In the genomic region with DNA sequence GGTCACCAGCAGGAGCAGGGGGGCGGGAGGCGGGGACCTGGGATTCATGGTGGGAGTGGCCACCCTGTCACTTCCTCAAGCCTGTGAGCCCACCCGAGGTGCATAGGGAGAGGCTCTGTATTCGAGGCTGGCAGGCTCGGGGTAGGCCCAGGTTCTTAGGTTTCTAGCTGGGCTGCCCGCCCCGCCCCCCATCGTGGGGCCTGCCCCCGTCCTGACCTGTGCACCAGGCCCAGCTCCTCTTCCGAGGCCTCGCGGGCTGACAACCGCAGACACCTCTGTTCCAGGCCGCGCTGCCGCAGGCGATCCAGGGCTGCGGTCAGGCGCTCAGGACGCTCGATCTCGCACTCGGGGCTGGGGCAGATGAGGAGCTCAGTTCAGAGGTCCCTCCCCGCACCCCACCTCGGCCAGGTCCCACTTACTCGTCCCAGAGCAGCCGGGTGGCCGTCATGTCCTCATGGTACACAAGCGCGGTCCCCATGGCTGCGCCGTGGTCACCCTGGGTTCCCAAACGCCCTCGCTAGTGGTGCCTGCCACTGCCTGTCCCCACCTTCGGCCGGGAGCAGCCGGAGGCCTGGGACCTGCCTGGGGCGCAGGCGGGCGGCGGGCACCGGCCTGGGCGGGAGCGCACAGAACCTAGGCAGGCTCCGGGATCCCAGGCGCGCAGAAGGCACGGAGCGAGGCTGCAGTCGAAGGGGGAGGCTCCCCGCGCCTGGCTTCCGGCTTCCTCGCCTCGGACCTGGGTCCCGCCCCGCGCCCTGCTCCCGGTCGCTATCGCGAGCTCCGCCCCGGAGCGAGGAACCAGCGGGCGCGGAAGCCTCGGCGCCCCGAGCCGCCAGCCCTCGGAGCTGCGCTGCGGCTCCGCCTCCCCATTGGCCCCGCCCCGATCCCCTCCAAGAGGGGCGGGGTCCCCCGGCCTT, we compare ENCODE assay signal across 8 cellular contexts. TPM values are rescaled to one million over a fixed set of nuclear protein-coding genes. Genes with fewer than 3 reads are reported as not detected.
DNase-seq lines count a peak whose midpoint lies in the region; ATAC-seq, FAIRE-seq and TF ChIP-seq lines count a peak whose summit lies in the region.

HDAC10 (minus strand) TSS at position 711 of the 917 bp plus-strand sequence; CDS start at position 478, 233 bp downstream.

- H3K9me3 ChIP-seq in SJSA1 (replicated peaks) (0 out of 2 replicates have a peak, but pooled peaks cover 2% of the 10 kb centered on the region), pancreas (no peaks in the 10 kb centered on the region)

- FAIRE-seq in pancreas (lab: Jason Lieb, UNC) = no peak

- peak within 1 kb of the TSS; percentile 87 for H3K4me3 Mint-ChIP-seq in type B pancreatic cell

- DNase-seq in AG20443 (ENCODE audit: low spot score) (peak; percentile 94), HT-29 (ENCODE audit: low spot score) (peak; percentile 75), SJSA1 (ENCODE audit: low read depth in 1 of 2, low spot score in 2 of 2) (peak; percentile 77 to 85), glomerular endothelial cell (ENCODE audit: extremely low read depth, low read depth, low spot score) (no peak), pancreas (peak in 5 of 6 donors; percentile 76 to 92 (median 82)), type B pancreatic cell (ENCODE audit: extremely low spot score, unreplicated experiment) (no peak)
- peak; percentile 82 for DNase-seq in activated naive CD4-positive, alpha-beta T cell treated with Interleukin-2 at 50 U/mL for 16 hours

- H3K9me3 Mint-ChIP-seq in type B pancreatic cell = no peaks in the 10 kb centered on the region

- peak within 1 kb of the TSS; percentile 10; the same call in 1 of the 2 replicates for H3K27ac ChIP-seq in SJSA1
- H3K27ac ChIP-seq in pancreas = peak within 1 kb of the TSS; percentile 20 to 75 (median 48)

- no peak for TF ChIP-seq CTCF in pancreas (IDR thresholded peaks at IDR 0.05)
- TF ChIP-seq CTCF in type B pancreatic cell (conservative IDR thresholded peaks at IDR 0.05) = no peak

- H3K27ac Mint-ChIP-seq in type B pancreatic cell = no peak within 1 kb of the TSS

- no peaks in the 10 kb centered on the region for H3K4me1 Mint-ChIP-seq in type B pancreatic cell (ENCODE audit: unreplicated experiment)

- H3K36me3 Mint-ChIP-seq in type B pancreatic cell = no peaks in the 10 kb centered on the region

- H3K4me1 ChIP-seq in SJSA1 (replicated peaks) = peaks cover 26% of the 10 kb centered on the region
- peaks cover 10 to 17% (median 12%) of the 10 kb centered on the region in 3 donors for H3K4me1 ChIP-seq in pancreas

- ATAC-seq in GM19035 (IDR thresholded peaks at IDR 0.05; ENCODE audit: unreplicated experiment) = peak; percentile 51
- ATAC-seq in pancreas = peak; percentile 81 to 87 (median 86)

- no peaks in the 10 kb centered on the region for H3K27me3 ChIP-seq in SJSA1 (replicated peaks)
- H3K27me3 ChIP-seq in pancreas = no peaks in the 10 kb centered on the region

- H3K4me3 ChIP-seq in SJSA1 (peak within 1 kb of the TSS; percentile 64), pancreas (peak within 1 kb of the TSS; percentile 49 to 84 (median 63))

- no peaks in the 10 kb centered on the region for H3K27me3 Mint-ChIP-seq in type B pancreatic cell

- 1 to 2% methylated on average over 69 to 80 of the region's 80 CpGs for WGBS in pancreas, 2 donors

- H3K36me3 ChIP-seq in SJSA1 (peaks cover 43% of the 10 kb centered on the region), pancreas (no peaks in the 10 kb centered on the region)

- intact Hi-C loops in pancreas (cut with DNase I) = loop anchor here in 1 of 3 donors (5.0 kb wide), 1 partner anchor 91 kb away; the partner anchor contains the start of gene PPP6R2

RNA-seq across cellular contexts. Expression of gene HDAC10, which starts in this region (rescaled TPM):
- 62.6 and 63.3 TPM in 2 replicates for total RNA-seq in HT-29 (2014; rRNA removed; shearing (Covaris generic))
- total RNA-seq in SJSA1 (2014; rRNA removed; shearing (Covaris generic)) = 15.4 and 30.4 TPM in 2 replicates
- 49.1 and 55.5 TPM in 2 replicates for total RNA-seq in glomerular endothelial cell
- total RNA-seq in pancreas = 10 to 100 TPM; 17.0 to 40.7 (median 19.1) TPM
- 10 to 100 TPM; 67.7 to 78.3 TPM for polyA plus RNA-seq in pancreas
- total RNA-seq in type B pancreatic cell (ENCODE audit: low replicate concordance) = 29.5 and 37.1 TPM in 2 replicates

Comparison
In these comparisons a context has a peak if more than half of its experiments do, and no peak if none do; other contexts are left out.
1. DNase-seq: peak in AG20443 (single experiment), HT-29 (single experiment), SJSA1 (2 of 2), activated naive CD4-positive, alpha-beta T cell treated with Interleukin-2 at 50 U/mL for 16 hours (single experiment) and pancreas (5 of 6); none in glomerular endothelial cell (single experiment) and type B pancreatic cell (single experiment).